25 cellular contexts compared by ENCODE assay signal in the genomic region with DNA sequence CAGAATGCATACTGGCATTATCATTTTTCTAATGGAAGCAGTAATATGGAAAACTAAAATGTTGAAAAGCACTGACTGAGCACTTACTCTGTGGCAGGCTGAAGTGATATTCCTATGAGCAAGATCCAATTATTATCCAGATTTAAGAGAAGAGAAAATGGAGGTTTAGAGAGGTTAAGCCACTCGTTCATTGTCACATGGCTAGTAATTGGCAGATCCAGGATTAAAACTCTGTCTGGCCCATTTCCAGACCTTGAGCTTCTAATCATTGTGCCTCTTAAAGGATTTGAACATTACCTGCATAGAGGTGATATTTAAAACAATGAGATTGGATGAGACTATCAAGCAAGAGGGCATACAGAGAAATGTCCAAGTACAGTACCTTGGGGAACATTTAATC.
"Had no signal": no experiment of that assay in that cellular context is flagged by ENCODE, and none has a peak within 500 bp of the region (broad histone marks: within the 10 kb centered on the region; RNA-seq: fewer than 3 reads in every experiment).

No MANE protein-coding gene starts in this region.

- H3K9me3 ChIP-seq: ascending aorta, breast epithelium, colonic mucosa, esophagus squamous epithelium, gastroesophageal sphincter, heart right ventricle had no signal

- H3K4me3 ChIP-seq: ascending aorta, breast epithelium, cardiac muscle cell, colonic mucosa, esophagus squamous epithelium, gastroesophageal sphincter, heart right ventricle had no signal

- DNase-seq: activated CD4-positive, alpha-beta memory T cell treated with anti-CD3 and anti-CD28 coated beads, Interleukin-2, amount 10 ng/mL, durations not matched to agents 7 days and 5 days; activated CD4-positive, alpha-beta T cell treated with anti-CD3 and anti-CD28 coated beads for 1 hour; activated CD4-positive, alpha-beta T cell treated with anti-CD3 and anti-CD28 coated beads for 4 hours; activated CD4-positive, alpha-beta T cell treated with anti-CD3 and anti-CD28 coated beads, Interleukin-2, amount 10 ng/mL, durations not matched to agents 7 days and 5 days; activated CD4-positive, alpha-beta T cell treated with anti-CD3 and anti-CD28 coated beads, Interleukin-2, amount 50 U/mL, for 4 hours; activated effector memory CD4-positive, alpha-beta T cell treated with Interleukin-2 at 50 U/mL for 16 hours; activated gamma-delta T cell treated with Interleukin-2 at 50 U/mL for 16 hours; activated naive CD4-positive, alpha-beta T cell treated with anti-CD3 and anti-CD28 coated beads for 36 hours; activated naive CD8-positive, alpha-beta T cell treated with anti-CD3 and anti-CD28 coated beads, Interleukin-2, amount 10 ng/mL, durations not matched to agents 7 days and 5 days; activated T-cell treated with anti-CD3 and anti-CD28 coated beads, Interleukin-2, amount 50 U/mL, for 4 hours; central memory CD4-positive, alpha-beta T cell; cerebellar nuclear complex; colonic mucosa; effector CD8-positive, alpha-beta T cell; esophagus squamous epithelium; foreskin melanocyte; heart right ventricle; T-helper 2 cell had no signal

- H3K36me3 ChIP-seq: ascending aorta, breast epithelium, cardiac muscle cell, colonic mucosa, esophagus squamous epithelium, gastroesophageal sphincter, heart right ventricle had no signal

- H3K27ac ChIP-seq: ascending aorta, breast epithelium, cardiac muscle cell, colonic mucosa, epithelial cell of prostate, esophagus squamous epithelium, gastroesophageal sphincter, heart right ventricle had no signal

- H3K27me3 ChIP-seq: ascending aorta, breast epithelium, cardiac muscle cell, colonic mucosa had no signal

- ATAC-seq: activated T-cell treated with anti-CD3 and anti-CD28 coated beads, Interleukin-2, amount 50 U/mL, for 4 hours; activated T-helper 17 cell treated with anti-CD3 and anti-CD28 coated beads, Interleukin-2, amount 50 U/mL, for 72 hours; gastroesophageal sphincter; heart right ventricle; WTC11 had no signal
